In the genomic region with DNA sequence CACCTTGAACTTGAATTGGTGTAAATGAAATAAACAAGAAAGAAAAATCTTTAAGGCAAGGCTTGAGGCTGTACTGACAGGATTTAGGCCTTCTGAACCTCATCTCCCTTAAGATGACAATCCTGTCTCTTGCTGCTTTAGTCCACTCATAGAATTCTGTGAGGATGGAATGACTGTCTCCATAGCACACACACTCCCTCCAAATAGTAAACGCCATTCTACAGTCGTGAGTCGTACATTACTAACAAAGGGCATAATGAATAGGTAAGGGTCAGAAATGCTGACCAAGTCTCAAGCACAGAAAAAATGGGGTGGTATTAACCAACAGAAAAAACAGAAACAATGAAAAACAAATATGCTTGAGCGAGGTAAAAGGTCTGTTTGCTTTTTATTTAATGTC, we compare ENCODE assay signal across 1 cellular context.
TF ChIP-seq lines count a peak whose summit lies in the region.

No MANE protein-coding gene starts in this region.

TF ChIP-seq in H1, 55 proteins besides CTCF, POLR2A, EP300 and RAD21 (continued from another document):
- TF ChIP-seq, protein P1, sequence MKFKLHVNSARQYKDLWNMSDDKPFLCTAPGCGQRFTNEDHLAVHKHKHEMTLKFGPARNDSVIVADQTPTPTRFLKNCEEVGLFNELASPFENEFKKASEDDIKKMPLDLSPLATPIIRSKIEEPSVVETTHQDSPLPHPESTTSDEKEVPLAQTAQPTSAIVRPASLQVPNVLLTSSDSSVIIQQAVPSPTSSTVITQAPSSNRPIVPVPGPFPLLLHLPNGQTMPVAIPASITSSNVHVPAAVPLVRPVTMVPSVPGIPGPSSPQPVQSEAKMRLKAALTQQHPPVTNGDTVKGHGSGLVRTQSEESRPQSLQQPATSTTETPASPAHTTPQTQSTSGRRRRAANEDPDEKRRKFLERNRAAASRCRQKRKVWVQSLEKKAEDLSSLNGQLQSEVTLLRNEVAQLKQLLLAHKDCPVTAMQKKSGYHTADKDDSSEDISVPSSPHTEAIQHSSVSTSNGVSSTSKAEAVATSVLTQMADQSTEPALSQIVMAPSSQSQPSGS (IDR thresholded peaks at IDR 0.05; ENCODE audit: low read length), result no peak
- no peak for TF ChIP-seq SIX5 (IDR thresholded peaks at IDR 0.05; ENCODE audit: low read depth, low read length)
